Comparison of ENCODE assay signal across 10 cellular contexts in the genomic region with DNA sequence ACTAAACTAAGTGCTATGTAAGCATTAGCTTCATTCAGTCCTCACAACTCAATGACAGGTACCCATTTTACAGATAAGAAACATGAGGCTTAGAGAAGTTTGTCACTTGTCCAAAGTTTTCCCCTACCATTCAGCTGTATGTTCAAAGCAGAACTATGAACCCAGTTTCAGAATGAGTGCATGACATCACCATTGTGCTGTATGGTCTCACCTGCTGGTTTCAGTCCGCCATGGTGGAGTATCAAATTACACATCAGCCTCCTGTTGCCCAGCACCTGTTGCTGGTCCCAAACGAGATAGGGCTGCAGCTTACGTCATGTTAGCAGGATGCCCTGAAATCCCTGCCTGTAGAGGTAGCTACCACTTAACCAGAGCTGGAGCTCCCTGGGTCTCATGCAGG.
DNase-seq lines count a peak whose midpoint lies in the region; ATAC-seq and TF ChIP-seq lines count a peak whose summit lies in the region.
"Had no signal": no experiment of that assay in that cellular context is flagged by ENCODE, and none has a peak within 500 bp of the region (broad histone marks: within the 10 kb centered on the region; RNA-seq: fewer than 3 reads in every experiment).

No MANE protein-coding gene starts in this region.

- intact Hi-C loops in aorta (cut with DNase I) = no loop called here

- no peaks in the 10 kb centered on the region for H4K20me1 ChIP-seq in MM.1S (ENCODE audit: insufficient read depth, low read length)

- H3K9me3 ChIP-seq in MM.1S (replicated peaks; ENCODE audit: insufficient read depth, low read length) (no peaks in the 10 kb centered on the region), aorta (ENCODE audit: control insufficient read depth, low read length) (no peaks in the 10 kb centered on the region)

- H2AFZ ChIP-seq in MM.1S (ENCODE audit: low read length) = no peak overlapping the region

- H3K36me3 ChIP-seq in MM.1S (replicated peaks; ENCODE audit: insufficient read depth, low read length) (no peaks in the 10 kb centered on the region), aorta (ENCODE audit: control insufficient read depth in 1 of 2, insufficient read depth in 2 of 2, low read length in 1 of 2) (no peaks in the 10 kb centered on the region)

- H3K4me2 ChIP-seq in MM.1S (ENCODE audit: low read depth, low read length) = no peak overlapping the region

- no peaks in the 10 kb centered on the region for H3K79me2 ChIP-seq in MM.1S (ENCODE audit: low read length)

- H3K27me3 ChIP-seq in MM.1S (replicated peaks; ENCODE audit: insufficient read depth, low read length) = no peaks in the 10 kb centered on the region
- H3K27me3 ChIP-seq in aorta (ENCODE audit: control insufficient read depth in 1 of 2, insufficient read depth in 2 of 2, low read length in 1 of 2) = no peaks in the 10 kb centered on the region

- H3K4me1 ChIP-seq in MM.1S (ENCODE audit: low read length) = peaks cover 51% of the 10 kb centered on the region
- H3K4me1 ChIP-seq in aorta (ENCODE audit: control insufficient read depth in 1 of 2, insufficient read depth in 2 of 2, low read length in 2 of 2) = peaks cover 1 to 5% of the 10 kb centered on the region in 2 donors

- H3F3A ChIP-seq in MM.1S (ENCODE audit: insufficient read depth, low read length) = peaks cover 28% of the 10 kb centered on the region

- ATAC-seq in GM19035 (IDR thresholded peaks at IDR 0.05; ENCODE audit: unreplicated experiment) (peak; percentile 97), HG02610 (IDR thresholded peaks at IDR 0.05; ENCODE audit: unreplicated experiment) (peak; percentile 82), aorta (ENCODE audit: low FRiP score) (no peak)

- H3K9ac ChIP-seq in MM.1S (ENCODE audit: low read length) = peak overlapping the region; percentile 42; the same call in 1 of the 2 replicates

- peak overlapping the region; percentile 92 for H3K27ac ChIP-seq in MM.1S (ENCODE audit: low read length)
- no peak overlapping the region for H3K27ac ChIP-seq in aorta (ENCODE audit: low read depth in 1 of 2, low read length in 2 of 2)

- WGBS in aorta, 2 donors = 66 to 75% methylated on average over 3 of the region's 3 CpGs

- DNase-seq in MM.1S = peak; percentile 99
- peak; percentile 27 for DNase-seq in left kidney (ENCODE audit: low read depth, low spot score)
- DNase-seq in DMS79 treated with DMSO at 0.1 percent for 48 hours (lab: John Stamatoyannopoulos, UW) = no peak
- no peak for DNase-seq in aorta
- DNase-seq in MV-4-11 (lab: John Stamatoyannopoulos, UW) = no peak
- DNase-seq in stimulated activated CD4-positive, alpha-beta T cell treated with anti-CD3 and anti-CD28 coated beads, Interleukin-12 subunit alpha, Interleukin-12 subunit beta, amount 100 ng/mL, for 4 hours = no peak
- DNase-seq: KBM-7, mammary epithelial cell had no signal

- H3K4me3 ChIP-seq in MM.1S (ENCODE audit: low read length) = no peak overlapping the region
- H3K4me3 ChIP-seq in aorta (ENCODE audit: low read length in 2 of 2) = no peak overlapping the region

- TF ChIP-seq CTCF in MM.1S (IDR thresholded peaks at IDR 0.05; ENCODE audit: low read length) = no peak

- H3K9me2 ChIP-seq in MM.1S (replicated peaks; ENCODE audit: insufficient read depth, low read length) = no peaks in the 10 kb centered on the region

Comparison
In these comparisons a context has a peak if more than half of its experiments do, and no peak if none do; other contexts are left out.
1. DNase-seq: peak in MM.1S (single experiment) and left kidney (single experiment); none in DMS79 treated with DMSO at 0.1 percent for 48 hours (single experiment), aorta (0 of 2), MV-4-11 (single experiment) and stimulated activated CD4-positive, alpha-beta T cell treated with anti-CD3 and anti-CD28 coated beads, Interleukin-12 subunit alpha, Interleukin-12 subunit beta, amount 100 ng/mL, for 4 hours (single experiment).